ENCODE assay signal across 8 cellular contexts in the genomic region with DNA sequence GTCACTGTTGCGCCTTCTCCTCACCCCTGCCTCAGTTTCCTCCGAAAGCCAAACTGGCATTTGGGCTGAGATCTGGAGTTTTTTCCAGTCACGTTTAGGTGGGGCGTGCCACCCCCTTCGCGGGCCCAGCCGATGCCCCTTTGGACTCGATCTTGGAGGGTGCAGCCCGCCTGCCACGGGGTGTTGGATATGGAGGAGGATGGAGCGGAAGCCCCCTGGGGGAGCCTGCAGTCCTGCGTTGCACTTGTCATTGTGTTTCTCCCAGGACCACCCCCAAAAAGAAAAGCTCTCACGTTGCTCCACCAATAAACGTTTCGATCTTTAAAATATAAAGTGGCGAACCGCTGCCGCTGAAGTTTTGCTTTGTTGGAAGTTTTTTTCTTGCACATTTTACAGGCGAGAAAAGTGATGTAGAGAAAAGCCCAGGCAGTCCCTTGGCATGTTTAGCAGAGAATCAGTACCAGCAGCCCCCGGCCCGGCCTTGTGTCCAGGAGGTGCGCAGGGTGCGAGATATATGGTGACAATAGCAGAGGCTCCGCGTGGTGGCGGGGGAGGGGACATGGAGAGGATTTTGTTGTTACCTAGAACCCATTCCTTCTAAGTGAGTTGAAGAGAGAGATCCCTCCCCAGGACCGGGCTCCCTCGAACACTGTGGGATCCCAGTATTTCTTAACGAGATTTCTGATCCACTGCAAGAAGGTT. TPM values are rescaled to one million over a fixed set of nuclear protein-coding genes. Genes with fewer than 3 reads are reported as not detected.
DNase-seq lines count a peak whose midpoint lies in the region; ATAC-seq and TF ChIP-seq lines count a peak whose summit lies in the region.

No MANE protein-coding gene starts in this region.

- H3K4me1 ChIP-seq in BLaER1 (peaks cover 21% of the 10 kb centered on the region), ascending aorta (peaks cover 7 to 9% of the 10 kb centered on the region in 2 donors), thoracic aorta (ENCODE audit: control insufficient read depth in 1 of 2, low read depth in 2 of 2) (peaks cover 0 to 12% of the 10 kb centered on the region in 2 donors)

- peaks cover 28% of the 10 kb centered on the region for H4K20me1 ChIP-seq in BLaER1

- ATAC-seq in left colon (peak; percentile 36), thoracic aorta (ENCODE audit: insufficient number of reproducible peaks, low FRiP score, low read depth) (no peak), HG02623 (IDR thresholded peaks at IDR 0.05; ENCODE audit: unreplicated experiment) (no peak), GM21515 (IDR thresholded peaks at IDR 0.05; ENCODE audit: unreplicated experiment) (no peak)

- intact Hi-C loops in ascending aorta (cut with DNase I) (loop anchor here (5.0 kb wide), 1 partner anchor 71 kb away; no protein-coding TSS in a partner anchor), left colon (cut with DNase I, micrococcal nuclease) (no loop called here)

- H3K9me3 ChIP-seq in BLaER1, result peaks cover 4% of the 10 kb centered on the region; the same call in 1 of the 2 replicates
- H3K9me3 ChIP-seq in ascending aorta, result no peaks in the 10 kb centered on the region
- no peaks in the 10 kb centered on the region for H3K9me3 ChIP-seq in thoracic aorta

- peak overlapping the region; percentile 75 for H3K4me3 ChIP-seq in BLaER1
- H3K4me3 ChIP-seq in ascending aorta, result peak overlapping the region; percentile 76 to 99
- H3K4me3 ChIP-seq in thoracic aorta, result peak overlapping the region; percentile 81

- peaks cover 58% of the 10 kb centered on the region for H3K27me3 ChIP-seq in BLaER1
- no peaks in the 10 kb centered on the region for H3K27me3 ChIP-seq in ascending aorta
- H3K27me3 ChIP-seq in thoracic aorta (replicated peaks; ENCODE audit: insufficient read depth), result no peaks in the 10 kb centered on the region

- H3K9ac ChIP-seq in BLaER1, result peak overlapping the region; percentile 69

- peak overlapping the region; percentile 98 for H3K4me2 ChIP-seq in BLaER1

- H3K27ac ChIP-seq in BLaER1 (no peak overlapping the region), ascending aorta (peak overlapping the region; percentile 54 to 62), thoracic aorta (peak overlapping the region; percentile 20 to 37)

- DNase-seq in Kasumi-1 (lab: John Stamatoyannopoulos, UW) (peak; percentile 26 to 46), ascending aorta (ENCODE audit: low spot score in 2 of 2) (peak in 1 of 2 donors; percentile 66), left colon (peak in 1 of 2 donors; percentile 47), thoracic aorta (ENCODE audit: low spot score) (no peak), NCI-H2029 treated with DMSO at 0.1 percent for 48 hours (lab: John Stamatoyannopoulos, UW) (no peak)

- H3K36me3 ChIP-seq in BLaER1 (no peaks in the 10 kb centered on the region), ascending aorta (no peaks in the 10 kb centered on the region), thoracic aorta (no peaks in the 10 kb centered on the region)

- no peak for TF ChIP-seq CTCF in ascending aorta (IDR thresholded peaks at IDR 0.05)
- TF ChIP-seq CTCF in thoracic aorta (IDR thresholded peaks at IDR 0.05), result no peak

RNA-seq across cellular contexts. Expression of a gene that starts 0.7 kb away (rescaled TPM):
- total RNA-seq in ascending aorta, result 131 TPM
- 1 to 10 TPM; 5.3 to 5.5 TPM for total RNA-seq in left colon
- 100 to 1,000 TPM in 1 of 2 donors, 10 to 100 TPM in 1; 96.4 to 240 TPM for total RNA-seq in thoracic aorta

Comparison
In these comparisons a context has a peak if more than half of its experiments do, and no peak if none do; other contexts are left out.
1. DNase-seq: peak in Kasumi-1 (2 of 2); none in thoracic aorta (single experiment) and NCI-H2029 treated with DMSO at 0.1 percent for 48 hours (single experiment).
2. RNA of a gene that starts 0.7 kb away (total RNA-seq): 96.4 to 240 TPM in thoracic aorta and 131 TPM in ascending aorta (single experiment); 5.3 to 5.5 TPM in left colon; every median in the first group is over 10 times any median in the second.
3. Peak in every context shown above with its lines, with median percentiles within 50 percentile points of each other: H3K4me3 ChIP-seq.